Comparison of ENCODE assay signal across 8 cellular contexts in genomic region chr6:37137881-37138568, GRCh38. TPM values are rescaled to one million over a fixed set of nuclear protein-coding genes. Genes with fewer than 3 reads are reported as not detected.
DNase-seq lines count a peak whose midpoint lies in the region; ATAC-seq, FAIRE-seq and TF ChIP-seq lines count a peak whose summit lies in the region.

No MANE protein-coding gene starts in this region.

- CTCF ChIA-PET in GM10248 (lab: Yijun Ruan, JAX): interaction anchor here (0.6 to 1.5 kb wide), 2 partner anchors 108 to 116 kb away, joined by 3 read pairs; no protein-coding TSS in a partner anchor

- POLR2A ChIA-PET in GM10248 (lab: Yijun Ruan, JAX): interaction anchor here (0.6 kb wide), 1 partner anchor 10 kb away, joined by 3 read pairs; no protein-coding TSS in a partner anchor

- peak; percentile 40 for FAIRE-seq in TTC549 (lab: Jason Lieb, UNC)

- ATAC-seq in HG03442 (IDR thresholded peaks at IDR 0.05; ENCODE audit: unreplicated experiment): no peak

- no peak for TF ChIP-seq CTCF in fibroblast of mammary gland (conservative IDR thresholded peaks at IDR 0.05; ENCODE audit: control insufficient read depth, insufficient read depth, low read depth, low read length)
- TF ChIP-seq CTCF in GM10248 (IDR thresholded peaks at IDR 0.05; ENCODE audit: control extremely low read depth, extremely low read depth, low read depth, missing control alignments): no peak

- DNase-seq in HCEC 1CT: peak; percentile 59
- peak; percentile 89 for DNase-seq in fibroblast of mammary gland (ENCODE audit: low read depth)
- DNase-seq in renal cortical epithelial cell (ENCODE audit: low read depth): peak; percentile 95
- no peak for DNase-seq in NCI-H526 treated with DMSO at 0.1 percent for 48 hours (lab: John Stamatoyannopoulos, UW)
- DNase-seq in NAMALWA (ENCODE audit: low spot score): no peak
- DNase-seq in GM10248 (ENCODE audit: extremely low spot score): no peak

- H3K4me3 ChIP-seq in fibroblast of mammary gland (ENCODE audit: control insufficient read depth, low read depth, low read length): no peak overlapping the region

RNA-seq across cellular contexts. Expression of gene PIM1, which starts 31.9 kb away (rescaled TPM):
- total RNA-seq in renal cortical epithelial cell: 6.6 and 9.9 TPM in 2 replicates

Comparison
In these comparisons a context has a peak if more than half of its experiments do, and no peak if none do; other contexts are left out.
1. DNase-seq: peak in HCEC 1CT (single experiment), fibroblast of mammary gland (single experiment) and renal cortical epithelial cell (single experiment); none in NCI-H526 treated with DMSO at 0.1 percent for 48 hours (single experiment), NAMALWA (single experiment) and GM10248 (single experiment).